6 cellular contexts compared by ENCODE assay signal in the genomic region with DNA sequence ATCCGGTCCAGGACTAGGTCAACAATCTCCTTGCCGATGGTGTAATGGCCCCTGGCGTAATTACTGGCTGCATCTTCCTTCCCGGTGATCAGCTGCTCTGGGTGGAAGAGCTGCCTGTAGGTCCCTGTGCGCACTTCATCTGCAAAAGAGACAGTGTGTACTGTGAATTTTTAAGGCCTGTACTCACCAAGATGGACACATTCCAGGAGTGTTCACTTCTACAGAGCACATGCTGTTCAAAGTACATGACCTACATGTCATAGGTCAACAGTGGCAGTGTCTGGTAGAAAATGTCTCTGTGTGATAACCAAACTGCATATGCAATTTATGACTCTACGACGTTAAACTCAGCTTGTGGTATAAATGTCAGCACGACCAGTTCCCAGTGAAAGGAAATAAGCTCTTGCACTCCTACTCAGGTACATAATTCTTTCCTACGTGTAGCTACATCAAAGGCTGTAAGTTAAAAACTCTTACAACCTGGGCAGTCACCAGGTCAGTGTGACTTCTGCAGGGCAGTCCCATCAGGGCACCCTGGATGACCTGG. TPM values are rescaled to one million over a fixed set of nuclear protein-coding genes. Genes with fewer than 3 reads are reported as not detected.
"Had no signal": no experiment of that assay in that cellular context is flagged by ENCODE, and none has a peak within 500 bp of the region (broad histone marks: within the 10 kb centered on the region; RNA-seq: fewer than 3 reads in every experiment).

No MANE protein-coding gene starts in this region.

RNA-seq across cellular contexts. Expression of gene TUBA3E, which starts 3.1 kb away (rescaled TPM):
- total RNA-seq: activated CD4-positive, alpha-beta T cell treated with anti-CD3 and anti-CD28 coated beads, Interleukin-2, amount 10 ng/mL, durations not matched to agents 7 days and 5 days; activated CD8-positive, alpha-beta T cell treated with anti-CD3 and anti-CD28 coated beads, Interleukin-2, amount 10 ng/mL, durations not matched to agents 7 days and 5 days; activated naive CD4-positive, alpha-beta T cell treated with anti-CD3 and anti-CD28 coated beads for 36 hours; aorta; SJSA1 had no signal
- polyA plus RNA-seq: SK-N-SH had no signal
